1 cellular context compared by ENCODE assay signal in genomic region chr5:124740991-124741583, GRCh38.
TF ChIP-seq lines count a peak whose summit lies in the region.

No MANE protein-coding gene starts in this region.

TF ChIP-seq in GM12878, 131 proteins besides CTCF, POLR2A, EP300 and RAD21 (continued from another document and continues in another):
- no peak for TF ChIP-seq ZBTB4 (CRISPR knock-in tag; IDR thresholded peaks at IDR 0.05)
- no peak for TF ChIP-seq IKZF1 (conservative IDR thresholded peaks at IDR 0.05)
- no peak for TF ChIP-seq ZSCAN29 (IDR thresholded peaks at IDR 0.05)
- TF ChIP-seq, protein P1, sequence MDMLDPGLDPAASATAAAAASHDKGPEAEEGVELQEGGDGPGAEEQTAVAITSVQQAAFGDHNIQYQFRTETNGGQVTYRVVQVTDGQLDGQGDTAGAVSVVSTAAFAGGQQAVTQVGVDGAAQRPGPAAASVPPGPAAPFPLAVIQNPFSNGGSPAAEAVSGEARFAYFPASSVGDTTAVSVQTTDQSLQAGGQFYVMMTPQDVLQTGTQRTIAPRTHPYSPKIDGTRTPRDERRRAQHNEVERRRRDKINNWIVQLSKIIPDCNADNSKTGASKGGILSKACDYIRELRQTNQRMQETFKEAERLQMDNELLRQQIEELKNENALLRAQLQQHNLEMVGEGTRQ (IDR thresholded peaks at IDR 0.05; ENCODE audit: borderline replicate concordance, low read depth, low read length), result no peak
- no peak for TF ChIP-seq NKRF (conservative IDR thresholded peaks at IDR 0.05)
- TF ChIP-seq TCF12 (IDR thresholded peaks at IDR 0.05; ENCODE audit: low read depth, low read length), result no peak
- no peak for TF ChIP-seq GATAD2B (conservative IDR thresholded peaks at IDR 0.05; ENCODE audit: low read depth)
- TF ChIP-seq IKZF2 (IDR thresholded peaks at IDR 0.05), result no peak
- no peak for TF ChIP-seq IRF3 (IDR thresholded peaks at IDR 0.05)
- TF ChIP-seq HDAC6 (IDR thresholded peaks at IDR 0.05; ENCODE audit: unreplicated experiment), result no peak
- no peak for TF ChIP-seq SIN3A (IDR thresholded peaks at IDR 0.05; ENCODE audit: low read depth, low read length)
- no peak for TF ChIP-seq YBX1 (IDR thresholded peaks at IDR 0.05)
- no peak for TF ChIP-seq POU2F2 (IDR thresholded peaks at IDR 0.05; ENCODE audit: borderline replicate concordance, low read depth, low read length)
- no peak for TF ChIP-seq RFX5 (IDR thresholded peaks at IDR 0.05; ENCODE audit: low read depth, low read length)
- TF ChIP-seq HDGF (IDR thresholded peaks at IDR 0.05), result no peak
- TF ChIP-seq, protein P2, sequence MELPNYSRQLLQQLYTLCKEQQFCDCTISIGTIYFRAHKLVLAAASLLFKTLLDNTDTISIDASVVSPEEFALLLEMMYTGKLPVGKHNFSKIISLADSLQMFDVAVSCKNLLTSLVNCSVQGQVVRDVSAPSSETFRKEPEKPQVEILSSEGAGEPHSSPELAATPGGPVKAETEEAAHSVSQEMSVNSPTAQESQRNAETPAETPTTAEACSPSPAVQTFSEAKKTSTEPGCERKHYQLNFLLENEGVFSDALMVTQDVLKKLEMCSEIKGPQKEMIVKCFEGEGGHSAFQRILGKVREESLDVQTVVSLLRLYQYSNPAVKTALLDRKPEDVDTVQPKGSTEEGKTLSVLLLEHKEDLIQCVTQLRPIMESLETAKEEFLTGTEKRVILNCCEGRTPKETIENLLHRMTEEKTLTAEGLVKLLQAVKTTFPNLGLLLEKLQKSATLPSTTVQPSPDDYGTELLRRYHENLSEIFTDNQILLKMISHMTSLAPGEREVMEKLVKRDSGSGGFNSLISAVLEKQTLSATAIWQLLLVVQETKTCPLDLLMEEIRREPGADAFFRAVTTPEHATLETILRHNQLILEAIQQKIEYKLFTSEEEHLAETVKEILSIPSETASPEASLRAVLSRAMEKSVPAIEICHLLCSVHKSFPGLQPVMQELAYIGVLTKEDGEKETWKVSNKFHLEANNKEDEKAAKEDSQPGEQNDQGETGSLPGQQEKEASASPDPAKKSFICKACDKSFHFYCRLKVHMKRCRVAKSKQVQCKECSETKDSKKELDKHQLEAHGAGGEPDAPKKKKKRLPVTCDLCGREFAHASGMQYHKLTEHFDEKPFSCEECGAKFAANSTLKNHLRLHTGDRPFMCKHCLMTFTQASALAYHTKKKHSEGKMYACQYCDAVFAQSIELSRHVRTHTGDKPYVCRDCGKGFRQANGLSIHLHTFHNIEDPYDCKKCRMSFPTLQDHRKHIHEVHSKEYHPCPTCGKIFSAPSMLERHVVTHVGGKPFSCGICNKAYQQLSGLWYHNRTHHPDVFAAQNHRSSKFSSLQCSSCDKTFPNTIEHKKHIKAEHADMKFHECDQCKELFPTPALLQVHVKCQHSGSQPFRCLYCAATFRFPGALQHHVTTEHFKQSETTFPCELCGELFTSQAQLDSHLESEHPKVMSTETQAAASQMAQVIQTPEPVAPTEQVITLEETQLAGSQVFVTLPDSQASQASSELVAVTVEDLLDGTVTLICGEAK (IDR thresholded peaks at IDR 0.05; ENCODE audit: borderline replicate concordance), result no peak
- TF ChIP-seq RUNX3 (IDR thresholded peaks at IDR 0.05; ENCODE audit: low read length), result peak; percentile 65
- TF ChIP-seq, protein P3, sequence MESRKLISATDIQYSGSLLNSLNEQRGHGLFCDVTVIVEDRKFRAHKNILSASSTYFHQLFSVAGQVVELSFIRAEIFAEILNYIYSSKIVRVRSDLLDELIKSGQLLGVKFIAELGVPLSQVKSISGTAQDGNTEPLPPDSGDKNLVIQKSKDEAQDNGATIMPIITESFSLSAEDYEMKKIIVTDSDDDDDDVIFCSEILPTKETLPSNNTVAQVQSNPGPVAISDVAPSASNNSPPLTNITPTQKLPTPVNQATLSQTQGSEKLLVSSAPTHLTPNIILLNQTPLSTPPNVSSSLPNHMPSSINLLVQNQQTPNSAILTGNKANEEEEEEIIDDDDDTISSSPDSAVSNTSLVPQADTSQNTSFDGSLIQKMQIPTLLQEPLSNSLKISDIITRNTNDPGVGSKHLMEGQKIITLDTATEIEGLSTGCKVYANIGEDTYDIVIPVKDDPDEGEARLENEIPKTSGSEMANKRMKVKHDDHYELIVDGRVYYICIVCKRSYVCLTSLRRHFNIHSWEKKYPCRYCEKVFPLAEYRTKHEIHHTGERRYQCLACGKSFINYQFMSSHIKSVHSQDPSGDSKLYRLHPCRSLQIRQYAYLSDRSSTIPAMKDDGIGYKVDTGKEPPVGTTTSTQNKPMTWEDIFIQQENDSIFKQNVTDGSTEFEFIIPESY (IDR thresholded peaks at IDR 0.05), result no peak
- no peak for TF ChIP-seq RAD51 (IDR thresholded peaks at IDR 0.05)
- no peak for TF ChIP-seq MYB (IDR thresholded peaks at IDR 0.05; ENCODE audit: borderline replicate concordance, low read depth, low read length)
- peak; percentile 94 for TF ChIP-seq ZNF384 (IDR thresholded peaks at IDR 0.05; ENCODE audit: borderline replicate concordance, low read depth, low read length)
- TF ChIP-seq, protein P4, sequence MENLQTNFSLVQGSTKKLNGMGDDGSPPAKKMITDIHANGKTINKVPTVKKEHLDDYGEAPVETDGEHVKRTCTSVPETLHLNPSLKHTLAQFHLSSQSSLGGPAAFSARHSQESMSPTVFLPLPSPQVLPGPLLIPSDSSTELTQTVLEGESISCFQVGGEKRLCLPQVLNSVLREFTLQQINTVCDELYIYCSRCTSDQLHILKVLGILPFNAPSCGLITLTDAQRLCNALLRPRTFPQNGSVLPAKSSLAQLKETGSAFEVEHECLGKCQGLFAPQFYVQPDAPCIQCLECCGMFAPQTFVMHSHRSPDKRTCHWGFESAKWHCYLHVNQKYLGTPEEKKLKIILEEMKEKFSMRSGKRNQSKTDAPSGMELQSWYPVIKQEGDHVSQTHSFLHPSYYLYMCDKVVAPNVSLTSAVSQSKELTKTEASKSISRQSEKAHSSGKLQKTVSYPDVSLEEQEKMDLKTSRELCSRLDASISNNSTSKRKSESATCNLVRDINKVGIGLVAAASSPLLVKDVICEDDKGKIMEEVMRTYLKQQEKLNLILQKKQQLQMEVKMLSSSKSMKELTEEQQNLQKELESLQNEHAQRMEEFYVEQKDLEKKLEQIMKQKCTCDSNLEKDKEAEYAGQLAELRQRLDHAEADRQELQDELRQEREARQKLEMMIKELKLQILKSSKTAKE (IDR thresholded peaks at IDR 0.05; ENCODE audit: low read depth, poor library complexity, severe bottlenecking), result no peak
- no peak for TF ChIP-seq ETV6 (conservative IDR thresholded peaks at IDR 0.05 in 1 of 2, IDR thresholded peaks at IDR 0.05 in 1 of 2; ENCODE audit: borderline replicate concordance in 1 of 2, low read depth in 1 of 2)
- TF ChIP-seq ZNF622 (IDR thresholded peaks at IDR 0.05), result no peak
- peak; percentile 77 for TF ChIP-seq MEF2B (IDR thresholded peaks at IDR 0.05; ENCODE audit: partially characterized antibody, poor library complexity, severe bottlenecking)
- peak in 1 of 2 experiments; percentile 33; a peak in 2 of 4 replicates for TF ChIP-seq BHLHE40 (IDR thresholded peaks at IDR 0.05; ENCODE audit: borderline replicate concordance in 1 of 2, low read depth in 2 of 2, low read length in 1 of 2)
- TF ChIP-seq SREBF2 (IDR thresholded peaks at IDR 0.05; ENCODE audit: low read length), result no peak
- TF ChIP-seq SUZ12 (IDR thresholded peaks at IDR 0.05; ENCODE audit: unreplicated experiment), result no peak
- TF ChIP-seq NBN (IDR thresholded peaks at IDR 0.05), result 0 out of 2 replicates have a peak, but pooled peaks have one; percentile 36
- TF ChIP-seq, protein P5, sequence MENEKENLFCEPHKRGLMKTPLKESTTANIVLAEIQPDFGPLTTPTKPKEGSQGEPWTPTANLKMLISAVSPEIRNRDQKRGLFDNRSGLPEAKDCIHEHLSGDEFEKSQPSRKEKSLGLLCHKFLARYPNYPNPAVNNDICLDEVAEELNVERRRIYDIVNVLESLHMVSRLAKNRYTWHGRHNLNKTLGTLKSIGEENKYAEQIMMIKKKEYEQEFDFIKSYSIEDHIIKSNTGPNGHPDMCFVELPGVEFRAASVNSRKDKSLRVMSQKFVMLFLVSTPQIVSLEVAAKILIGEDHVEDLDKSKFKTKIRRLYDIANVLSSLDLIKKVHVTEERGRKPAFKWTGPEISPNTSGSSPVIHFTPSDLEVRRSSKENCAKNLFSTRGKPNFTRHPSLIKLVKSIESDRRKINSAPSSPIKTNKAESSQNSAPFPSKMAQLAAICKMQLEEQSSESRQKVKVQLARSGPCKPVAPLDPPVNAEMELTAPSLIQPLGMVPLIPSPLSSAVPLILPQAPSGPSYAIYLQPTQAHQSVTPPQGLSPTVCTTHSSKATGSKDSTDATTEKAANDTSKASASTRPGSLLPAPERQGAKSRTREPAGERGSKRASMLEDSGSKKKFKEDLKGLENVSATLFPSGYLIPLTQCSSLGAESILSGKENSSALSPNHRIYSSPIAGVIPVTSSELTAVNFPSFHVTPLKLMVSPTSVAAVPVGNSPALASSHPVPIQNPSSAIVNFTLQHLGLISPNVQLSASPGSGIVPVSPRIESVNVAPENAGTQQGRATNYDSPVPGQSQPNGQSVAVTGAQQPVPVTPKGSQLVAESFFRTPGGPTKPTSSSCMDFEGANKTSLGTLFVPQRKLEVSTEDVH (IDR thresholded peaks at IDR 0.05; ENCODE audit: low read depth, partially characterized antibody), result no peak
- TF ChIP-seq ZZZ3 (IDR thresholded peaks at IDR 0.05; ENCODE audit: control insufficient read depth, insufficient read length, low read depth), result no peak
- no peak for TF ChIP-seq FOXK2 (IDR thresholded peaks at IDR 0.05)
- TF ChIP-seq, protein P6, sequence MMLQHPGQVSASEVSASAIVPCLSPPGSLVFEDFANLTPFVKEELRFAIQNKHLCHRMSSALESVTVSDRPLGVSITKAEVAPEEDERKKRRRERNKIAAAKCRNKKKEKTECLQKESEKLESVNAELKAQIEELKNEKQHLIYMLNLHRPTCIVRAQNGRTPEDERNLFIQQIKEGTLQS (IDR thresholded peaks at IDR 0.05; ENCODE audit: borderline replicate concordance, extremely low read depth, low read depth, low read length), result no peak
- no peak for TF ChIP-seq IRF4 (IDR thresholded peaks at IDR 0.05; ENCODE audit: low read depth, low read length)
- no peak for TF ChIP-seq WRNIP1 (IDR thresholded peaks at IDR 0.05; ENCODE audit: borderline replicate concordance, low read depth, low read length)
- TF ChIP-seq, protein P7, sequence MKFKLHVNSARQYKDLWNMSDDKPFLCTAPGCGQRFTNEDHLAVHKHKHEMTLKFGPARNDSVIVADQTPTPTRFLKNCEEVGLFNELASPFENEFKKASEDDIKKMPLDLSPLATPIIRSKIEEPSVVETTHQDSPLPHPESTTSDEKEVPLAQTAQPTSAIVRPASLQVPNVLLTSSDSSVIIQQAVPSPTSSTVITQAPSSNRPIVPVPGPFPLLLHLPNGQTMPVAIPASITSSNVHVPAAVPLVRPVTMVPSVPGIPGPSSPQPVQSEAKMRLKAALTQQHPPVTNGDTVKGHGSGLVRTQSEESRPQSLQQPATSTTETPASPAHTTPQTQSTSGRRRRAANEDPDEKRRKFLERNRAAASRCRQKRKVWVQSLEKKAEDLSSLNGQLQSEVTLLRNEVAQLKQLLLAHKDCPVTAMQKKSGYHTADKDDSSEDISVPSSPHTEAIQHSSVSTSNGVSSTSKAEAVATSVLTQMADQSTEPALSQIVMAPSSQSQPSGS (IDR thresholded peaks at IDR 0.05; ENCODE audit: low read length), result peak; percentile 68
- TF ChIP-seq ZNF217 (IDR thresholded peaks at IDR 0.05), result peak; percentile 44; the same call in 1 of the 2 replicates
- TF ChIP-seq CREM (IDR thresholded peaks at IDR 0.05; ENCODE audit: low read depth), result no peak
- TF ChIP-seq CEBPB (IDR thresholded peaks at IDR 0.05; ENCODE audit: borderline replicate concordance in 1 of 2, low read depth in 2 of 2, low read length in 2 of 2), result no peak
